ENCODE assay signal across 17 cellular contexts in genomic region chr17:49574283-49574892, GRCh38. TPM values are rescaled to one million over a fixed set of nuclear protein-coding genes. Genes with fewer than 3 reads are reported as not detected.
DNase-seq lines count a peak whose midpoint lies in the region; ATAC-seq, FAIRE-seq and TF ChIP-seq lines count a peak whose summit lies in the region.
"Had no signal": no experiment of that assay in that cellular context is flagged by ENCODE, and none has a peak within 500 bp of the region (broad histone marks: within the 10 kb centered on the region; RNA-seq: fewer than 3 reads in every experiment).

No MANE protein-coding gene starts in this region.

- no peaks in the 10 kb centered on the region for H3K9me3 Mint-ChIP-seq in activated CD4-positive, alpha-beta T cell treated with anti-CD3 and anti-CD28 coated beads, Interleukin-2, amount 10 ng/mL, durations not matched to agents 24 days and 14 days
- H3K9me3 Mint-ChIP-seq in activated CD4-positive, alpha-beta T cell treated with anti-CD3 and anti-CD28 coated beads for 36 hours (ENCODE audit: low read depth) = no peaks in the 10 kb centered on the region
- H3K9me3 Mint-ChIP-seq in neural crest cell = no peaks in the 10 kb centered on the region
- H3K9me3 Mint-ChIP-seq: activated CD8-positive, alpha-beta T cell treated with anti-CD3 and anti-CD28 coated beads for 36 hours; CD8-positive, alpha-beta T cell had no signal

- POLR2A ChIA-PET in activated CD4-positive, alpha-beta T cell treated with anti-CD3 and anti-CD28 coated beads for 36 hours (lab: Charles Lee) = no interaction called here
- POLR2A ChIA-PET in H1 (lab: Charles Lee; ENCODE audit: partially characterized antibody) = interaction anchor here (0.6 kb wide), 1 partner anchor 1400 kb away, joined by 3 read pairs; no protein-coding TSS in a partner anchor

- TF ChIP-seq POLR2A in H1 (IDR thresholded peaks at IDR 0.05; ENCODE audit: control extremely low read depth in 1 of 2, low read depth in 2 of 2, low read length in 2 of 2) (no peak), transverse colon (IDR thresholded peaks at IDR 0.05) (no peak)

- H2BK20ac ChIP-seq in H1 (ENCODE audit: low read length) = no peak overlapping the region

- H4K8ac ChIP-seq in H1 (ENCODE audit: extremely low read depth, insufficient read depth, low read length) = no peak overlapping the region

- intact Hi-C loops in activated CD4-positive, alpha-beta T cell treated with anti-CD3 and anti-CD28 coated beads, Interleukin-2, amount 10 ng/mL, durations not matched to agents 24 days and 14 days (cut with micrococcal nuclease) = loop anchor here (5.0 kb wide), 1 partner anchor 103 kb away; the partner anchor contains the start of gene SPOP
- intact Hi-C loops in activated CD4-positive, alpha-beta T cell treated with anti-CD3 and anti-CD28 coated beads for 36 hours (cut with DNase I, micrococcal nuclease) = no loop called here
- intact Hi-C loops in transverse colon (cut with DNase I; ENCODE audit: low total_unique reads) = loop anchor here (10.0 kb wide), 1 partner anchor 60 kb away; no protein-coding TSS in a partner anchor

- TF ChIP-seq CTCF in H1 (IDR thresholded peaks at IDR 0.05; ENCODE audit: control extremely low read depth in 1 of 3, insufficient read depth in 1 of 3, low read depth in 1 of 3, low read length in 3 of 3) (no peak), neural crest cell (conservative IDR thresholded peaks at IDR 0.05) (no peak), transverse colon (IDR thresholded peaks at IDR 0.05) (no peak)

- no peak overlapping the region for H3K9ac ChIP-seq in H1 (replicated peaks in 1 of 4; ENCODE audit: extremely low read depth in 1 of 4, low read depth in 3 of 4, low read length in 3 of 4)

- no peak for TF ChIP-seq EP300 in H1 (IDR thresholded peaks at IDR 0.05; ENCODE audit: borderline replicate concordance in 1 of 2, low read depth in 2 of 2, low read length in 2 of 2)
- no peak for TF ChIP-seq EP300 in transverse colon (IDR thresholded peaks at IDR 0.05; ENCODE audit: low read depth)

- no peak for ATAC-seq in activated CD4-positive, alpha-beta T cell treated with anti-CD3 and anti-CD28 coated beads for 36 hours
- ATAC-seq in GM21717 (IDR thresholded peaks at IDR 0.05; ENCODE audit: unreplicated experiment) = no peak
- ATAC-seq: activated CD8-positive, alpha-beta T cell treated with anti-CD3 and anti-CD28 coated beads for 36 hours; CD8-positive, alpha-beta T cell; psoas muscle had no signal

- H3K4me3 ChIP-seq in H1 (ENCODE audit: extremely low read depth in 1 of 4, insufficient read depth in 2 of 4, low read depth in 3 of 4, low read length in 4 of 4) (no peak overlapping the region), transverse colon (no peak overlapping the region)
- H3K4me3 ChIP-seq: SJCRH30 had no signal

- no peak overlapping the region for H3K27ac ChIP-seq in H1 (ENCODE audit: low read depth, low read length)
- H3K27ac ChIP-seq in transverse colon = peak overlapping the region; percentile 71 to 92 (median 82)
- H3K27ac ChIP-seq: psoas muscle, SJCRH30 had no signal

- no peak overlapping the region for H4K5ac ChIP-seq in H1 (ENCODE audit: insufficient read length, low read depth, low read length)

- H2BK5ac ChIP-seq in H1 (ENCODE audit: low read depth, low read length) = no peak overlapping the region

- peaks cover 0 to 2% of the 10 kb centered on the region in 2 experiments for H4K20me1 ChIP-seq in H1 (replicated peaks in 1 of 2; ENCODE audit: control insufficient read depth in 1 of 2, insufficient read depth in 2 of 2, low read length in 2 of 2)

- H2AK5ac ChIP-seq in H1 (ENCODE audit: low read depth, low read length) = 0 out of 2 replicates have a peak overlapping the region, but pooled peaks have one; percentile 76

- peaks cover 4 to 18% (median 11%) of the 10 kb centered on the region in 4 experiments; a peak in 6 of 7 replicates for H3K27me3 ChIP-seq in H1 (replicated peaks in 1 of 4; ENCODE audit: control insufficient read depth in 3 of 4, extremely low read depth in 1 of 4, insufficient read depth in 3 of 4, low read length in 3 of 4)
- H3K27me3 ChIP-seq in transverse colon = peaks cover 45% of the 10 kb centered on the region

- peaks cover 20% of the 10 kb centered on the region for H3K4me1 Mint-ChIP-seq in activated CD4-positive, alpha-beta T cell treated with anti-CD3 and anti-CD28 coated beads, Interleukin-2, amount 10 ng/mL, durations not matched to agents 24 days and 14 days
- H3K4me1 Mint-ChIP-seq in activated CD4-positive, alpha-beta T cell treated with anti-CD3 and anti-CD28 coated beads for 36 hours = peaks cover 3% of the 10 kb centered on the region
- peaks cover 16% of the 10 kb centered on the region for H3K4me1 Mint-ChIP-seq in neural crest cell

- H3K79me1 ChIP-seq in H1 (ENCODE audit: low read depth, low read length) = no peaks in the 10 kb centered on the region

- H3K36me3 ChIP-seq in H1 (ENCODE audit: control insufficient read depth in 2 of 4, insufficient read depth in 4 of 4, low read length in 3 of 4) (no peaks in the 10 kb centered on the region), transverse colon (no peaks in the 10 kb centered on the region)
- H3K36me3 ChIP-seq: SJCRH30 had no signal

- peak overlapping the region; percentile 61 for H3K27ac Mint-ChIP-seq in activated CD4-positive, alpha-beta T cell treated with anti-CD3 and anti-CD28 coated beads, Interleukin-2, amount 10 ng/mL, durations not matched to agents 24 days and 14 days
- no peak overlapping the region for H3K27ac Mint-ChIP-seq in activated CD4-positive, alpha-beta T cell treated with anti-CD3 and anti-CD28 coated beads for 36 hours
- no peak overlapping the region for H3K27ac Mint-ChIP-seq in neural crest cell (ENCODE audit: unreplicated experiment)
- H3K27ac Mint-ChIP-seq: activated CD8-positive, alpha-beta T cell treated with anti-CD3 and anti-CD28 coated beads for 36 hours; CD8-positive, alpha-beta T cell had no signal

- peaks cover 63% of the 10 kb centered on the region for H3K27me3 Mint-ChIP-seq in activated CD4-positive, alpha-beta T cell treated with anti-CD3 and anti-CD28 coated beads, Interleukin-2, amount 10 ng/mL, durations not matched to agents 24 days and 14 days
- peaks cover 40% of the 10 kb centered on the region for H3K27me3 Mint-ChIP-seq in activated CD4-positive, alpha-beta T cell treated with anti-CD3 and anti-CD28 coated beads for 36 hours
- H3K27me3 Mint-ChIP-seq in neural crest cell (ENCODE audit: low read depth) = peaks cover 70% of the 10 kb centered on the region

- H3K4me1 ChIP-seq in H1 (replicated peaks in 1 of 4; ENCODE audit: control insufficient read depth in 3 of 4, insufficient read depth in 4 of 4, low read length in 3 of 4) = peaks cover 0 to 27% (median 10%) of the 10 kb centered on the region in 4 experiments; a peak in 6 of 7 replicates
- peaks cover 0 to 41% (median 32%) of the 10 kb centered on the region in 4 donors for H3K4me1 ChIP-seq in transverse colon
- H3K4me1 ChIP-seq: psoas muscle, SJCRH30 had no signal

- H2BK120ac ChIP-seq in H1 (replicated peaks; ENCODE audit: low read depth, low read length) = no peak overlapping the region

- no peak overlapping the region for H4K91ac ChIP-seq in H1 (replicated peaks; ENCODE audit: insufficient read length, low read length)

- H3K56ac ChIP-seq in H1 (replicated peaks; ENCODE audit: insufficient read length, low read depth, low read length) = no peak overlapping the region

- H3K14ac ChIP-seq in H1 (ENCODE audit: insufficient read length) = no peak overlapping the region

- peak overlapping the region; percentile 47 for H3K4ac ChIP-seq in H1 (replicated peaks; ENCODE audit: insufficient read length, low read depth, low read length)

- in situ Hi-C loops in transverse colon (cut with MboI; ENCODE audit: low pct_ligation_motif_present in 1 of 4, low pct_unique_long_range_greater_than_20kb in 1 of 4, low sequenced_read_pairs in 3 of 4) = loop anchor here (5.0 to 25.0 kb wide), 7 partner anchors 120 to 413 kb away; partner anchors contain the start of gene DLX3 (in 1 of the 4)

- H3K23ac ChIP-seq in H1 (ENCODE audit: insufficient read length) = no peak overlapping the region

- no peak for DNase-seq in activated CD4-positive, alpha-beta T cell treated with anti-CD3 and anti-CD28 coated beads, Interleukin-2, amount 10 ng/mL, durations not matched to agents 24 days and 14 days
- no peak for DNase-seq in activated CD4-positive, alpha-beta T cell treated with anti-CD3 and anti-CD28 coated beads for 36 hours
- DNase-seq in H1 (ENCODE audit: low read depth in 1 of 2, low spot score in 2 of 2) = no peak
- DNase-seq in neural crest cell (ENCODE audit: low read depth, low spot score) = no peak
- no peak for DNase-seq in transverse colon
- DNase-seq in HPDE6-E6E7 (ENCODE audit: extremely low spot score) = no peak
- no peak for DNase-seq in germinal center (ENCODE audit: low spot score)
- DNase-seq: activated CD8-positive, alpha-beta T cell treated with anti-CD3 and anti-CD28 coated beads for 36 hours; CD8-positive, alpha-beta T cell; foreskin melanocyte; GF-D8; NCI-H1092 treated with DMSO at 0.1 percent for 48 hours; NCI-H2227 treated with DMSO at 0.1 percent for 48 hours; SJCRH30 had no signal

- no peak overlapping the region for H3K18ac ChIP-seq in H1 (ENCODE audit: extremely low read depth, low read length)

- no peak overlapping the region for H2AFZ ChIP-seq in H1 (ENCODE audit: low read length)

- no peak overlapping the region for H2BK12ac ChIP-seq in H1 (ENCODE audit: low read depth, low read length)

- H3K9me3 ChIP-seq in H1 (ENCODE audit: insufficient read depth in 2 of 2, low read depth in 1 of 2, low read length in 1 of 2) (no peaks in the 10 kb centered on the region), transverse colon (no peaks in the 10 kb centered on the region)
- H3K9me3 ChIP-seq: psoas muscle, SJCRH30 had no signal

- H3K4me3 Mint-ChIP-seq in activated CD4-positive, alpha-beta T cell treated with anti-CD3 and anti-CD28 coated beads, Interleukin-2, amount 10 ng/mL, durations not matched to agents 24 days and 14 days = no peak overlapping the region
- no peak overlapping the region for H3K4me3 Mint-ChIP-seq in activated CD4-positive, alpha-beta T cell treated with anti-CD3 and anti-CD28 coated beads for 36 hours
- H3K4me3 Mint-ChIP-seq in neural crest cell = peak overlapping the region; percentile 75

- peaks cover 11% of the 10 kb centered on the region for H3K23me2 ChIP-seq in H1 (ENCODE audit: low read depth, low read length)

- no peaks in the 10 kb centered on the region for H3K79me2 ChIP-seq in H1 (ENCODE audit: control insufficient read depth in 1 of 2, insufficient read depth in 2 of 2, low read length in 2 of 2)

- 81% methylated on average over 12 of the region's 13 CpGs; no CpG with 5 or more reads in 1 of the 2 experiments for WGBS in H1 (ENCODE audit: extremely low coverage in 1 of 2, insufficient coverage in 1 of 2, insufficient read length in 1 of 2, insufficient replicate concordance in 2 of 2, low coverage in 1 of 2, low lambda C conversion rate in 2 of 2, missing lambda C conversion rate in 1 of 2), 2 experiments
- WGBS in transverse colon (ENCODE audit: low coverage in 1 of 2), 2 donors = 52% methylated on average over 13 of the region's 13 CpGs; no CpG with 5 or more reads in 1 of the 2 donors

- H2BK15ac ChIP-seq in H1 (ENCODE audit: low read length) = no peak overlapping the region; the same call in 1 of the 2 replicates

- no peak overlapping the region; a peak in 1 of 4 replicates for H3K4me2 ChIP-seq in H1 (ENCODE audit: insufficient read depth in 1 of 2, low read depth in 2 of 2, low read length in 2 of 2)

- CTCF ChIA-PET in activated CD4-positive, alpha-beta T cell treated with anti-CD3 and anti-CD28 coated beads for 36 hours (lab: Charles Lee) = interaction anchor here (0.7 to 14.2 kb wide), 2 partner anchors 123 to 278 kb away, joined by 3 to 458 read pairs; partner anchors contain the start of gene SLC35B1
- CTCF ChIA-PET in H1 (lab: Charles Lee; ENCODE audit: partially characterized antibody) = interaction anchor here (0.5 to 3.5 kb wide), 13 partner anchors 8 to 284 kb away, joined by 3 to 23 read pairs (median 5); no protein-coding TSS in a partner anchor

- no peak for TF ChIP-seq RAD21 in H1 (IDR thresholded peaks at IDR 0.05 in 1 of 2, conservative IDR thresholded peaks at IDR 0.05 in 1 of 2; ENCODE audit: low read depth in 2 of 2, low read length in 2 of 2)

- no peak for FAIRE-seq in H1 (lab: Jason Lieb, UNC)
- FAIRE-seq: TTC549 had no signal

- H3K36me3 Mint-ChIP-seq in activated CD4-positive, alpha-beta T cell treated with anti-CD3 and anti-CD28 coated beads, Interleukin-2, amount 10 ng/mL, durations not matched to agents 24 days and 14 days (ENCODE audit: low read depth) = no peaks in the 10 kb centered on the region
- no peaks in the 10 kb centered on the region for H3K36me3 Mint-ChIP-seq in activated CD4-positive, alpha-beta T cell treated with anti-CD3 and anti-CD28 coated beads for 36 hours (ENCODE audit: low read depth)
- no peaks in the 10 kb centered on the region for H3K36me3 Mint-ChIP-seq in neural crest cell (ENCODE audit: low read depth)
- H3K36me3 Mint-ChIP-seq: CD8-positive, alpha-beta T cell had no signal

RNA-seq across cellular contexts. Expression of gene NXPH3, which starts 1.3 kb away (rescaled TPM):
- not detected in 2 replicates for total RNA-seq in activated CD4-positive, alpha-beta T cell treated with anti-CD3 and anti-CD28 coated beads, Interleukin-2, amount 10 ng/mL, durations not matched to agents 24 days and 14 days
- under 1 TPM; 0.09 TPM for total RNA-seq in activated CD4-positive, alpha-beta T cell treated with anti-CD3 and anti-CD28 coated beads for 36 hours
- 3.3 and 3.7 TPM in 2 replicates for total RNA-seq in H1 (2021; fragmentation: NEBNext Ultra II Directional; extraction: Animal tissue kit (Norgen Biotek cat#: 25700))
- 2.5 and 3.1 TPM in 2 replicates for polyA plus RNA-seq in H1 (2011; rRNA removed)
- 2.6 TPM for polyA plus RNA-seq in H1 (2011; cell fraction: cytosol; rRNA removed)
- polyA plus RNA-seq in H1 (2011; cell fraction: nucleus; rRNA removed) = 4.2 TPM
- 3.4 to 4.1 TPM (median 3.6 TPM) in 4 replicates for polyA plus RNA-seq in H1 (2012, experiment 1 of 2)
- 2.9 TPM for polyA plus RNA-seq in H1 (2012, experiment 2 of 2)
- polyA plus RNA-seq in H1 (2013, experiment 1 of 2) = 1.9 TPM
- 2.5 TPM for polyA plus RNA-seq in H1 (2013, experiment 2 of 2)
- 2.0 and 3.1 TPM in 2 replicates for polyA minus RNA-seq in H1 (2011; rRNA and poly(A)+ RNA removed)
- polyA minus RNA-seq in H1 (2011; cell fraction: cytosol; rRNA and poly(A)+ RNA removed) = 1.8 TPM
- polyA minus RNA-seq in H1 (2011; cell fraction: nucleus; rRNA and poly(A)+ RNA removed) = 3.9 TPM
- 0.79 and 1.1 TPM in 2 replicates for total RNA-seq in neural crest cell
- total RNA-seq in transverse colon = 1 to 10 TPM in 2 of 4 donors, under 1 TPM in 2; 0.20 to 4.6 (median 2.6) TPM
- total RNA-seq: CD8-positive, alpha-beta T cell had no signal

Comparison
In these comparisons a context has a peak if more than half of its experiments do, and no peak if none do; other contexts are left out.
1. intact Hi-C loops: an anchor here in activated CD4-positive, alpha-beta T cell treated with anti-CD3 and anti-CD28 coated beads, Interleukin-2, amount 10 ng/mL, durations not matched to agents 24 days and 14 days (5.0 kb wide) and transverse colon (10.0 kb wide); none called in activated CD4-positive, alpha-beta T cell treated with anti-CD3 and anti-CD28 coated beads for 36 hours.